20 cellular contexts compared by ENCODE assay signal in the genomic region with DNA sequence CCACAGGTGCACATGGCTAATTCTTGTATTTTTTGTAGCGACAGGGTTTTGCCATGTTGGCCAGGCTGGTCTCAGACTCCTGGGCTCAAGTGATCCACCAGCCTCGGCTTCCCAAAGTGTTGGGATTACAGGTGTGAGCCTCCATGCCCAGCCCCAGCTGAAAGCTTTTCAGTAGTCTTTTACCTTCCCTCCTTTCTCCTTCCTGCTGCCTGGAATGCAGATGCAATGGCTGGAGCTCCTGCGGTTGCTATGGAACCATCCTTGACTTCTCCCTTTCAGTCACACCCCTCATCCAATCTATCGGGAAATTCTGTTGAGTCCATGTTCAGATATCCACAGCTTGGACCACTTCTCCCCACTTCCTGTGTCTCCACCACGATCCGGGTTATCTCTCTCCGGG.
"Had no signal": no experiment of that assay in that cellular context is flagged by ENCODE, and none has a peak within 500 bp of the region (broad histone marks: within the 10 kb centered on the region; RNA-seq: fewer than 3 reads in every experiment).

No MANE protein-coding gene starts in this region.

- H3K27ac ChIP-seq: body of pancreas, coronary artery, epithelial cell of prostate, thoracic aorta, uterus had no signal

- DNase-seq: activated CD8-positive, alpha-beta memory T cell treated with anti-CD3 and anti-CD28 coated beads, Interleukin-2, amount 50 U/mL, for 4 hours; activated CD8-positive, alpha-beta T cell treated with anti-CD3 and anti-CD28 coated beads for 36 hours; activated gamma-delta T cell treated with Interleukin-2 at 50 U/mL for 16 hours; activated T-cell treated with anti-CD3 and anti-CD28 coated beads, Interleukin-2, amount 50 U/mL, for 72 hours; amniotic stem cell; body of pancreas; central memory CD4-positive, alpha-beta T cell; effector memory CD4-positive, alpha-beta T cell; hypothalamus; kidney glomerular epithelial cell; lower lobe of right lung; naive thymus-derived CD8-positive, alpha-beta T cell; stimulated activated CD4-positive, alpha-beta T cell treated with anti-CD3 and anti-CD28 coated beads, Interleukin-4, amount 100 ng/mL, for 1 hour; stimulated activated naive CD8-positive, alpha-beta T cell treated with anti-CD3 and anti-CD28 coated beads, Interleukin-15, amount 100 ng/mL, for 72 hours; T1000; uterus had no signal

- ATAC-seq: activated CD8-positive, alpha-beta T cell treated with anti-CD3 and anti-CD28 coated beads for 36 hours; activated T-cell treated with anti-CD3 and anti-CD28 coated beads, Interleukin-2, amount 50 U/mL, for 72 hours; body of pancreas; lower lobe of right lung; mucosa of descending colon; naive thymus-derived CD8-positive, alpha-beta T cell; stimulated activated naive CD8-positive, alpha-beta T cell treated with anti-CD3 and anti-CD28 coated beads, Interleukin-15, amount 100 ng/mL, for 72 hours had no signal

- H3K9me3 Mint-ChIP-seq: activated CD8-positive, alpha-beta T cell treated with anti-CD3 and anti-CD28 coated beads for 36 hours; activated T-cell treated with anti-CD3 and anti-CD28 coated beads, Interleukin-2, amount 50 U/mL, for 72 hours; naive thymus-derived CD8-positive, alpha-beta T cell; stimulated activated naive CD8-positive, alpha-beta T cell treated with anti-CD3 and anti-CD28 coated beads, Interleukin-15, amount 100 ng/mL, for 72 hours had no signal

- H3K4me3 ChIP-seq: body of pancreas, coronary artery, mucosa of descending colon, thoracic aorta, uterus had no signal

- H3K4me3 Mint-ChIP-seq: activated CD8-positive, alpha-beta T cell treated with anti-CD3 and anti-CD28 coated beads for 36 hours; activated T-cell treated with anti-CD3 and anti-CD28 coated beads, Interleukin-2, amount 50 U/mL, for 72 hours; stimulated activated naive CD8-positive, alpha-beta T cell treated with anti-CD3 and anti-CD28 coated beads, Interleukin-15, amount 100 ng/mL, for 72 hours had no signal

- H3K27ac Mint-ChIP-seq: activated CD8-positive, alpha-beta T cell treated with anti-CD3 and anti-CD28 coated beads for 36 hours; activated T-cell treated with anti-CD3 and anti-CD28 coated beads, Interleukin-2, amount 50 U/mL, for 72 hours had no signal

- H3K36me3 ChIP-seq: lower lobe of right lung, thoracic aorta, uterus had no signal

- H3K36me3 Mint-ChIP-seq: naive thymus-derived CD8-positive, alpha-beta T cell had no signal

- H3K9me3 ChIP-seq: body of pancreas, lower lobe of right lung, mucosa of descending colon, thoracic aorta, uterus had no signal

- H3K27me3 ChIP-seq: body of pancreas, uterus had no signal
